Comparison of ENCODE assay signal across 28 cellular contexts in genomic region chr17:830381-830780, GRCh38.
"Had no signal": no experiment of that assay in that cellular context is flagged by ENCODE, and none has a peak within 500 bp of the region (broad histone marks: within the 10 kb centered on the region; RNA-seq: fewer than 3 reads in every experiment).

No MANE protein-coding gene starts in this region.

- H3K9me3 ChIP-seq: esophagus muscularis mucosa, ovary, thyroid gland, upper lobe of right lung had no signal

- H3K27me3 Mint-ChIP-seq: progenitor cell of endocrine pancreas; stimulated activated naive CD8-positive, alpha-beta T cell treated with anti-CD3 and anti-CD28 coated beads, Interleukin-15, Interleukin-2, amounts not matched to agents 100 ng/mL and 50 ng/mL, for 24 hours had no signal

- H3K4me3 ChIP-seq: esophagus muscularis mucosa, ovary, thyroid gland, upper lobe of right lung had no signal

- H3K27ac ChIP-seq: brain microvascular endothelial cell, esophagus muscularis mucosa, ovary, thyroid gland, upper lobe of right lung had no signal

- H3K9me3 Mint-ChIP-seq: stimulated activated effector memory CD8-positive, alpha-beta T cell treated with anti-CD3 and anti-CD28 coated beads, Interleukin-12 subunit alpha, Interleukin-12 subunit beta, amount 100 ng/mL, for 72 hours; stimulated activated naive CD8-positive, alpha-beta T cell treated with anti-CD3 and anti-CD28 coated beads, Interleukin-15, Interleukin-2, amounts not matched to agents 100 ng/mL and 50 ng/mL, for 24 hours had no signal

- H3K4me1 ChIP-seq: thyroid gland, upper lobe of right lung had no signal

- H3K36me3 Mint-ChIP-seq: naive thymus-derived CD4-positive, alpha-beta T cell; stimulated activated effector memory CD8-positive, alpha-beta T cell treated with anti-CD3 and anti-CD28 coated beads, Interleukin-12 subunit alpha, Interleukin-12 subunit beta, amount 100 ng/mL, for 72 hours had no signal

- H3K4me3 Mint-ChIP-seq: endodermal cell; naive thymus-derived CD4-positive, alpha-beta T cell; stimulated activated effector memory CD8-positive, alpha-beta T cell treated with anti-CD3 and anti-CD28 coated beads, Interleukin-12 subunit alpha, Interleukin-12 subunit beta, amount 100 ng/mL, for 72 hours; stimulated activated naive CD8-positive, alpha-beta T cell treated with anti-CD3 and anti-CD28 coated beads, Interleukin-15, Interleukin-2, amounts not matched to agents 100 ng/mL and 50 ng/mL, for 24 hours had no signal

- H3K4me1 Mint-ChIP-seq: naive thymus-derived CD4-positive, alpha-beta T cell; stimulated activated effector memory CD8-positive, alpha-beta T cell treated with anti-CD3 and anti-CD28 coated beads, Interleukin-12 subunit alpha, Interleukin-12 subunit beta, amount 100 ng/mL, for 72 hours had no signal

- DNase-seq: activated CD4-positive, alpha-beta T cell treated with anti-CD3 and anti-CD28 coated beads for 48 hours; activated CD4-positive, alpha-beta T cell treated with anti-CD3 and anti-CD28 coated beads, Interleukin-2, amount 50 U/mL, for 48 hours; activated CD8-positive, alpha-beta memory T cell treated with anti-CD3 and anti-CD28 coated beads, Interleukin-2, amount 50 U/mL, for 4 hours; activated gamma-delta T cell; activated naive CD4-positive, alpha-beta T cell treated with anti-CD3 and anti-CD28 coated beads, Interleukin-2, amount 50 U/mL, for 16 hours; activated T-cell treated with anti-CD3 and anti-CD28 coated beads, Interleukin-2, amount 50 U/mL, for 1 hour; amniotic stem cell; brain microvascular endothelial cell; endodermal cell; foreskin melanocyte; islet precursor cell; left cardiac atrium; left ventricle myocardium superior; naive thymus-derived CD4-positive, alpha-beta T cell; ovary; retina; small intestine; stimulated activated CD4-positive, alpha-beta T cell treated with anti-CD3 and anti-CD28 coated beads, Interleukin-4, amount 100 ng/mL, for 24 hours; substantia nigra; T-helper 1 cell; thyroid gland; upper lobe of right lung had no signal

- H3K27me3 ChIP-seq: brain microvascular endothelial cell, esophagus muscularis mucosa, ovary, thyroid gland, upper lobe of right lung had no signal

- H3K27ac Mint-ChIP-seq: endodermal cell; naive thymus-derived CD4-positive, alpha-beta T cell; stimulated activated effector memory CD8-positive, alpha-beta T cell treated with anti-CD3 and anti-CD28 coated beads, Interleukin-12 subunit alpha, Interleukin-12 subunit beta, amount 100 ng/mL, for 72 hours; stimulated activated naive CD8-positive, alpha-beta T cell treated with anti-CD3 and anti-CD28 coated beads, Interleukin-15, Interleukin-2, amounts not matched to agents 100 ng/mL and 50 ng/mL, for 24 hours had no signal

- H3K36me3 ChIP-seq: brain microvascular endothelial cell, ovary, thyroid gland, upper lobe of right lung had no signal

- ATAC-seq: activated CD4-positive, CD25-positive, alpha-beta regulatory T cell treated with anti-CD3 and anti-CD28 coated beads, Interleukin-2, amount 50 U/mL, for 24 hours; left cardiac atrium; left ventricle myocardium superior; naive thymus-derived CD4-positive, alpha-beta T cell; sciatic nerve; stimulated activated effector memory CD8-positive, alpha-beta T cell treated with anti-CD3 and anti-CD28 coated beads, Interleukin-12 subunit alpha, Interleukin-12 subunit beta, amount 100 ng/mL, for 72 hours had no signal
